In the genomic region with DNA sequence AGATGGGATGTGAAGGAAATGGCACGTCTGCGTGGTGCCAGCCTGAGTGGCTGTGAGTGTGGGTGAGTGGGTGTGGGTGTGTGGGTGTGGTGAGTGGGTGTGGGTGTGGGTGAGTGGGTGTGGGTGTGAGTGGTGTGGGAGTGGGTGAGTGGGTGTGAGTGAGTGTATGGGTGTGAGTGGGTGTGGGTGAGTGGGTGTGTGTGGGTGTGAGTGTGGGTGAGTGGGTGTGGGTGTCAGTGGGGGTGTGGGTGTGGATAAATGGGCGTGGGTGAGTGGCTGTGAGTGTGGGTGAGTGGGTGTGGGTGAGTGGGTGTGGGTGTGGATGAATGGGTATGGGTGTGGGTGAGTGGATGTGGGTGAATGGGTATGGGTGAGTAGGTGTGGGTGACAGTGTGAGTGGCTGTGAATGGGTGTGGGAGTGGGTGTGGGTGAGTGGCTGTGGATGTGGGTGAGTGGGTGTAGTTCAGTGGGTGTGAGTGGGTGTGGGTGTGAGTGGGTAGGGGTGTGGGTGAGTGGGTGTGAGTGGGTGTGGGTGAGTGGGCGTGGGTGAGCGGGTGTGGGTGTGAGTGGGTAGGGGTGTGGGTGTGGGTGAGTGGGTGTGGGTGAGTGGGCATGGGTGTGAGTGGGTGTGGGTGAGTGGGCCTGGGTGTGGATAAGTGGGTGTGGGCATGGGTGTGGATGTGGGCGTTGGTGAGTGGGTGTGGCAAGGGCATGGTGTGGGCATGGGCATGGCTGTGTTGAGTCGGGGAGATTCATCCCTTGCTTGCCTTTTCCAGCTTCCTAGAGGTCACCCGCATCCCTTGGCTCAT, we compare ENCODE assay signal across 1 cellular context.
TF ChIP-seq lines count a peak whose summit lies in the region.

No MANE protein-coding gene starts in this region.

TF ChIP-seq in K562, 482 proteins besides CTCF, POLR2A, EP300 and RAD21 (continued from another document):
- TF ChIP-seq SAFB (IDR thresholded peaks at IDR 0.05; ENCODE audit: borderline replicate concordance, low read depth, low read length) (peak; percentile 95), NFIX (CRISPR knock-in tag; IDR thresholded peaks at IDR 0.05; ENCODE audit: low read depth) (no peak), BMI1 (IDR thresholded peaks at IDR 0.05; ENCODE audit: low read length) (no peak), ZNF75A (CRISPR knock-in tag; IDR thresholded peaks at IDR 0.05) (no peak), DMBX1 (CRISPR knock-in tag; IDR thresholded peaks at IDR 0.05; ENCODE audit: borderline replicate concordance) (no peak), HDAC6 (IDR thresholded peaks at IDR 0.05; ENCODE audit: low read depth, low read length) (no peak), TCF7 (IDR thresholded peaks at IDR 0.05; ENCODE audit: borderline replicate concordance) (no peak), ZFP1 (CRISPR knock-in tag; IDR thresholded peaks at IDR 0.05) (no peak), ZNF347 (CRISPR knock-in tag; IDR thresholded peaks at IDR 0.05; ENCODE audit: low read depth) (no peak), THRA (IDR thresholded peaks at IDR 0.05) (no peak), ZNF263 (CRISPR knock-in tag; IDR thresholded peaks at IDR 0.05; ENCODE audit: borderline replicate concordance) (no peak), ZNF584 (CRISPR knock-in tag; IDR thresholded peaks at IDR 0.05; ENCODE audit: low read depth) (no peak), ZNF165 (CRISPR knock-in tag; IDR thresholded peaks at IDR 0.05; ENCODE audit: borderline replicate concordance) (no peak), ZNF830 (CRISPR knock-in tag; IDR thresholded peaks at IDR 0.05) (no peak), ZKSCAN3 (CRISPR knock-in tag; IDR thresholded peaks at IDR 0.05) (no peak), ZNF274 (IDR thresholded peaks at IDR 0.05; ENCODE audit: borderline replicate concordance, low read depth, low read length) (no peak), KLF13 (tag; IDR thresholded peaks at IDR 0.05; ENCODE audit: borderline replicate concordance, low read depth) (no peak), UBTF (IDR thresholded peaks at IDR 0.05; ENCODE audit: borderline replicate concordance in 1 of 2, low read depth in 2 of 2, low read length in 2 of 2) (no peak), ZNF76 (CRISPR knock-in tag; IDR thresholded peaks at IDR 0.05; ENCODE audit: borderline replicate concordance) (no peak), GTF2B (IDR thresholded peaks at IDR 0.05; ENCODE audit: extremely low read depth, insufficient read length) (no peak), TEAD2 (tag; IDR thresholded peaks at IDR 0.05) (no peak), USF1 (CRISPR knock-in tag; IDR thresholded peaks at IDR 0.05) (no peak), RBBP5 (IDR thresholded peaks at IDR 0.05; ENCODE audit: borderline replicate concordance, insufficient read depth, low read length, poor library complexity, severe bottlenecking) (no peak), ERF (CRISPR knock-in tag; IDR thresholded peaks at IDR 0.05) (no peak), RCOR1 (IDR thresholded peaks at IDR 0.05; ENCODE audit: borderline replicate concordance in 1 of 2, low read depth in 2 of 2, low read length in 2 of 2) (no peak), EGR1 (conservative IDR thresholded peaks at IDR 0.05) (peak; percentile 100), HINFP (tag; conservative IDR thresholded peaks at IDR 0.05; ENCODE audit: low read depth) (no peak), PHF21A (IDR thresholded peaks at IDR 0.05; ENCODE audit: borderline replicate concordance, low read depth) (peak; percentile 44; the same call in 1 of the 2 replicates)
- TF ChIP-seq, protein P1, sequence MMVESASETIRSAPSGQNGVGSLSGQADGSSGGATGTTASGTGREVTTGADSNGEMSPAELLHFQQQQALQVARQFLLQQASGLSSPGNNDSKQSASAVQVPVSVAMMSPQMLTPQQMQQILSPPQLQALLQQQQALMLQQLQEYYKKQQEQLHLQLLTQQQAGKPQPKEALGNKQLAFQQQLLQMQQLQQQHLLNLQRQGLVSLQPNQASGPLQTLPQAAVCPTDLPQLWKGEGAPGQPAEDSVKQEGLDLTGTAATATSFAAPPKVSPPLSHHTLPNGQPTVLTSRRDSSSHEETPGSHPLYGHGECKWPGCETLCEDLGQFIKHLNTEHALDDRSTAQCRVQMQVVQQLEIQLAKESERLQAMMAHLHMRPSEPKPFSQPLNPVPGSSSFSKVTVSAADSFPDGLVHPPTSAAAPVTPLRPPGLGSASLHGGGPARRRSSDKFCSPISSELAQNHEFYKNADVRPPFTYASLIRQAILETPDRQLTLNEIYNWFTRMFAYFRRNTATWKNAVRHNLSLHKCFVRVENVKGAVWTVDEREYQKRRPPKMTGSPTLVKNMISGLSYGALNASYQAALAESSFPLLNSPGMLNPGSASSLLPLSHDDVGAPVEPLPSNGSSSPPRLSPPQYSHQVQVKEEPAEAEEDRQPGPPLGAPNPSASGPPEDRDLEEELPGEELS (CRISPR knock-in tag; IDR thresholded peaks at IDR 0.05; ENCODE audit: borderline replicate concordance), result peak; percentile 3; the same call in 1 of the 2 replicates
- TF ChIP-seq, protein P2, sequence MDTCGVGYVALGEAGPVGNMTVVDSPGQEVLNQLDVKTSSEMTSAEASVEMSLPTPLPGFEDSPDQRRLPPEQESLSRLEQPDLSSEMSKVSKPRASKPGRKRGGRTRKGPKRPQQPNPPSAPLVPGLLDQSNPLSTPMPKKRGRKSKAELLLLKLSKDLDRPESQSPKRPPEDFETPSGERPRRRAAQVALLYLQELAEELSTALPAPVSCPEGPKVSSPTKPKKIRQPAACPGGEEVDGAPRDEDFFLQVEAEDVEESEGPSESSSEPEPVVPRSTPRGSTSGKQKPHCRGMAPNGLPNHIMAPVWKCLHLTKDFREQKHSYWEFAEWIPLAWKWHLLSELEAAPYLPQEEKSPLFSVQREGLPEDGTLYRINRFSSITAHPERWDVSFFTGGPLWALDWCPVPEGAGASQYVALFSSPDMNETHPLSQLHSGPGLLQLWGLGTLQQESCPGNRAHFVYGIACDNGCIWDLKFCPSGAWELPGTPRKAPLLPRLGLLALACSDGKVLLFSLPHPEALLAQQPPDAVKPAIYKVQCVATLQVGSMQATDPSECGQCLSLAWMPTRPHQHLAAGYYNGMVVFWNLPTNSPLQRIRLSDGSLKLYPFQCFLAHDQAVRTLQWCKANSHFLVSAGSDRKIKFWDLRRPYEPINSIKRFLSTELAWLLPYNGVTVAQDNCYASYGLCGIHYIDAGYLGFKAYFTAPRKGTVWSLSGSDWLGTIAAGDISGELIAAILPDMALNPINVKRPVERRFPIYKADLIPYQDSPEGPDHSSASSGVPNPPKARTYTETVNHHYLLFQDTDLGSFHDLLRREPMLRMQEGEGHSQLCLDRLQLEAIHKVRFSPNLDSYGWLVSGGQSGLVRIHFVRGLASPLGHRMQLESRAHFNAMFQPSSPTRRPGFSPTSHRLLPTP (IDR thresholded peaks at IDR 0.05; ENCODE audit: borderline replicate concordance, extremely low read depth, insufficient read length), result no peak
- TF ChIP-seq, protein P3, sequence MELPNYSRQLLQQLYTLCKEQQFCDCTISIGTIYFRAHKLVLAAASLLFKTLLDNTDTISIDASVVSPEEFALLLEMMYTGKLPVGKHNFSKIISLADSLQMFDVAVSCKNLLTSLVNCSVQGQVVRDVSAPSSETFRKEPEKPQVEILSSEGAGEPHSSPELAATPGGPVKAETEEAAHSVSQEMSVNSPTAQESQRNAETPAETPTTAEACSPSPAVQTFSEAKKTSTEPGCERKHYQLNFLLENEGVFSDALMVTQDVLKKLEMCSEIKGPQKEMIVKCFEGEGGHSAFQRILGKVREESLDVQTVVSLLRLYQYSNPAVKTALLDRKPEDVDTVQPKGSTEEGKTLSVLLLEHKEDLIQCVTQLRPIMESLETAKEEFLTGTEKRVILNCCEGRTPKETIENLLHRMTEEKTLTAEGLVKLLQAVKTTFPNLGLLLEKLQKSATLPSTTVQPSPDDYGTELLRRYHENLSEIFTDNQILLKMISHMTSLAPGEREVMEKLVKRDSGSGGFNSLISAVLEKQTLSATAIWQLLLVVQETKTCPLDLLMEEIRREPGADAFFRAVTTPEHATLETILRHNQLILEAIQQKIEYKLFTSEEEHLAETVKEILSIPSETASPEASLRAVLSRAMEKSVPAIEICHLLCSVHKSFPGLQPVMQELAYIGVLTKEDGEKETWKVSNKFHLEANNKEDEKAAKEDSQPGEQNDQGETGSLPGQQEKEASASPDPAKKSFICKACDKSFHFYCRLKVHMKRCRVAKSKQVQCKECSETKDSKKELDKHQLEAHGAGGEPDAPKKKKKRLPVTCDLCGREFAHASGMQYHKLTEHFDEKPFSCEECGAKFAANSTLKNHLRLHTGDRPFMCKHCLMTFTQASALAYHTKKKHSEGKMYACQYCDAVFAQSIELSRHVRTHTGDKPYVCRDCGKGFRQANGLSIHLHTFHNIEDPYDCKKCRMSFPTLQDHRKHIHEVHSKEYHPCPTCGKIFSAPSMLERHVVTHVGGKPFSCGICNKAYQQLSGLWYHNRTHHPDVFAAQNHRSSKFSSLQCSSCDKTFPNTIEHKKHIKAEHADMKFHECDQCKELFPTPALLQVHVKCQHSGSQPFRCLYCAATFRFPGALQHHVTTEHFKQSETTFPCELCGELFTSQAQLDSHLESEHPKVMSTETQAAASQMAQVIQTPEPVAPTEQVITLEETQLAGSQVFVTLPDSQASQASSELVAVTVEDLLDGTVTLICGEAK (IDR thresholded peaks at IDR 0.05), result no peak
- TF ChIP-seq, protein P3 (CRISPR knock-in tag; IDR thresholded peaks at IDR 0.05), result no peak
